13 cellular contexts compared by ENCODE assay signal in genomic region chr9:16625831-16626230, GRCh38.
DNase-seq lines count a peak whose midpoint lies in the region; ATAC-seq, FAIRE-seq and TF ChIP-seq lines count a peak whose summit lies in the region.
"Had no signal": no experiment of that assay in that cellular context is flagged by ENCODE, and none has a peak within 500 bp of the region (broad histone marks: within the 10 kb centered on the region; RNA-seq: fewer than 3 reads in every experiment).

No MANE protein-coding gene starts in this region.

- ATAC-seq in GM21723 (IDR thresholded peaks at IDR 0.05; ENCODE audit: unreplicated experiment) (no peak), body of pancreas (no peak)

- no TSS peak for BruUV-seq in endothelial cell of umbilical vein (replicated peaks; lab: Mats Ljungman, UMichigan)

- no peaks in the 10 kb centered on the region for H3K9me3 Mint-ChIP-seq in neural progenitor cell

- H3K9ac ChIP-seq in endothelial cell of umbilical vein (replicated peaks; ENCODE audit: extremely low read depth, insufficient read depth, low read length) = peak overlapping the region; percentile 62
- no peak overlapping the region for H3K9ac ChIP-seq in neural progenitor cell
- H3K9ac ChIP-seq: parathyroid adenoma had no signal

- peaks cover 9% of the 10 kb centered on the region for H3K79me2 ChIP-seq in endothelial cell of umbilical vein (ENCODE audit: control insufficient read depth, insufficient read depth, low read length)
- no peaks in the 10 kb centered on the region for H3K79me2 ChIP-seq in neural progenitor cell (ENCODE audit: low read depth)
- H3K79me2 ChIP-seq: parathyroid adenoma had no signal

- H3K27me3 ChIP-seq in endothelial cell of umbilical vein (ENCODE audit: control insufficient read depth in 2 of 2, insufficient read depth in 2 of 2, low read length in 2 of 2) (no peaks in the 10 kb centered on the region), neural progenitor cell (no peaks in the 10 kb centered on the region), body of pancreas (no peaks in the 10 kb centered on the region)

- peaks cover 15% of the 10 kb centered on the region for H3F3A ChIP-seq in neural progenitor cell (ENCODE audit: low read depth)

- intact Hi-C loops in endothelial cell of umbilical vein (cut with micrococcal nuclease) = loop anchor here (1.0 to 5.0 kb wide), 11 partner anchors 11 to 434 kb away; no protein-coding TSS in a partner anchor
- intact Hi-C loops in body of pancreas (cut with DNase I) = no loop called here

- 95 to 100% methylated on average over 1 of the region's 1 CpG for WGBS in body of pancreas, 2 donors

- peaks cover 49% of the 10 kb centered on the region for H3K4me1 Mint-ChIP-seq in neural progenitor cell

- peak overlapping the region; percentile 2 for H2AFZ ChIP-seq in endothelial cell of umbilical vein (ENCODE audit: low read depth, low read length)
- H2AFZ ChIP-seq in neural progenitor cell (replicated peaks) = peak overlapping the region; percentile 90
- H2AFZ ChIP-seq: parathyroid adenoma had no signal

- H3K36me3 ChIP-seq in endothelial cell of umbilical vein (ENCODE audit: control insufficient read depth in 2 of 2, extremely low read depth in 1 of 2, insufficient read depth in 2 of 2, low read length in 2 of 2) (no peaks in the 10 kb centered on the region), neural progenitor cell (no peaks in the 10 kb centered on the region), body of pancreas (replicated peaks in 1 of 2; ENCODE audit: insufficient read depth in 1 of 2, low read depth in 2 of 2) (no peaks in the 10 kb centered on the region)

- no peaks in the 10 kb centered on the region for H3K36me3 Mint-ChIP-seq in neural progenitor cell

- CTCF ChIA-PET in endothelial cell of umbilical vein (lab: Charles Lee) = interaction anchor here (1.0 to 1.3 kb wide), 2 partner anchors 104 to 183 kb away, joined by 3 read pairs; no protein-coding TSS in a partner anchor

- peak overlapping the region; percentile 62 for H3K4me2 ChIP-seq in endothelial cell of umbilical vein (ENCODE audit: insufficient read depth, low read length)
- peak overlapping the region; percentile 73 for H3K4me2 ChIP-seq in neural progenitor cell

- TF ChIP-seq POLR2A in endothelial cell of umbilical vein (IDR thresholded peaks at IDR 0.05; ENCODE audit: low read depth, low read length) = no peak
- no peak for TF ChIP-seq POLR2A in body of pancreas (IDR thresholded peaks at IDR 0.05)

- H3K4me1 ChIP-seq in endothelial cell of umbilical vein (ENCODE audit: control insufficient read depth, extremely low read depth, insufficient read depth, low read length) (peaks cover 50% of the 10 kb centered on the region), neural progenitor cell (peaks cover 56% of the 10 kb centered on the region), body of pancreas (no peaks in the 10 kb centered on the region)

- DNase-seq in DMS 273 (lab: John Stamatoyannopoulos, UW; ENCODE audit: unreplicated experiment) (peak; percentile 73), NCI-H446 (lab: John Stamatoyannopoulos, UW) (peak; percentile 43 to 72), endothelial cell of umbilical vein (ENCODE audit: low read depth, low spot score) (peak; percentile 65), neural progenitor cell (ENCODE audit: low spot score) (no peak), body of pancreas (no peak)
- DNase-seq in activated naive CD4-positive, alpha-beta T cell (lab: John Stamatoyannopoulos, UW) = no peak
- no peak for DNase-seq in stimulated activated naive CD4-positive, alpha-beta T cell treated with Interleukin-2 at 50 U/mL for 16 hours (lab: John Stamatoyannopoulos, UW)
- DNase-seq: activated CD4-positive, alpha-beta T cell treated with anti-CD3 and anti-CD28 coated beads for 48 hours; activated effector memory CD4-positive, alpha-beta T cell treated with anti-CD3 and anti-CD28 coated beads, Interleukin-2, amount 50 U/mL, for 16 hours had no signal

- FAIRE-seq in endothelial cell of umbilical vein (lab: Jason Lieb, UNC) = no peak
- FAIRE-seq: islet of Langerhans had no signal

- dilution Hi-C loops in endothelial cell of umbilical vein (cut with MboI; ENCODE audit: extremely low pct_ligation_motif_present, low sequenced_read_pairs) = no loop called here

- H4K20me1 ChIP-seq in endothelial cell of umbilical vein (replicated peaks; ENCODE audit: control insufficient read depth, extremely low read depth, insufficient read depth, low read length) = no peaks in the 10 kb centered on the region
- H4K20me1 ChIP-seq in neural progenitor cell (ENCODE audit: low read depth) = no peaks in the 10 kb centered on the region

- peaks cover 2% of the 10 kb centered on the region for H3K27me3 Mint-ChIP-seq in neural progenitor cell (ENCODE audit: insufficient read depth, low read depth)

- no peak overlapping the region for H3K4me3 Mint-ChIP-seq in neural progenitor cell

- peak overlapping the region in 1 of 3 experiments; percentile 49 for H3K4me3 ChIP-seq in endothelial cell of umbilical vein (replicated peaks in 1 of 3; ENCODE audit: insufficient read depth in 1 of 3, low read depth in 1 of 3, low read length in 3 of 3)
- H3K4me3 ChIP-seq in neural progenitor cell = no peak overlapping the region
- no peak overlapping the region for H3K4me3 ChIP-seq in body of pancreas

- H3K27ac ChIP-seq in endothelial cell of umbilical vein (ENCODE audit: insufficient read depth, low read depth, low read length) (peak overlapping the region; percentile 87), neural progenitor cell (no peak overlapping the region), body of pancreas (no peak overlapping the region)
- H3K27ac ChIP-seq: C4-2B, parathyroid adenoma had no signal

- no peaks in the 10 kb centered on the region for H3K9me1 ChIP-seq in endothelial cell of umbilical vein (replicated peaks; ENCODE audit: control insufficient read depth, extremely low read depth, insufficient read depth, low read length)

- no peak overlapping the region for H3K27ac Mint-ChIP-seq in neural progenitor cell

- TF ChIP-seq CTCF in endothelial cell of umbilical vein (IDR thresholded peaks at IDR 0.05; ENCODE audit: extremely low read depth in 1 of 2, insufficient read depth in 1 of 2, low read depth in 1 of 2, low read length in 2 of 2) = no peak
- no peak for TF ChIP-seq CTCF in neural progenitor cell (IDR thresholded peaks at IDR 0.05)
- no peak for TF ChIP-seq CTCF in body of pancreas (IDR thresholded peaks at IDR 0.05)

- POLR2A ChIA-PET in endothelial cell of umbilical vein (lab: Charles Lee) = interaction anchor here (0.6 kb wide), 1 partner anchor 10 kb away, joined by 3 read pairs; no protein-coding TSS in a partner anchor

- H3K9me3 ChIP-seq in endothelial cell of umbilical vein (replicated peaks; ENCODE audit: control insufficient read depth, insufficient read depth, low read length) (no peaks in the 10 kb centered on the region), neural progenitor cell (ENCODE audit: low read depth) (no peaks in the 10 kb centered on the region), body of pancreas (no peaks in the 10 kb centered on the region)

TF ChIP-seq in endothelial cell of umbilical vein, 7 proteins besides CTCF, POLR2A, EP300 and RAD21:
- TF ChIP-seq GATA2 (IDR thresholded peaks at IDR 0.05; ENCODE audit: insufficient read depth, insufficient read length, low read depth, low read length) (no peak), EZH2 (IDR thresholded peaks at IDR 0.05; ENCODE audit: borderline replicate concordance, low read depth, low read length, severe bottlenecking) (no peak), JUN (IDR thresholded peaks at IDR 0.05; ENCODE audit: borderline replicate concordance, insufficient read depth, insufficient read length, low read depth) (peak; percentile 42)

Comparison
In these comparisons a context has a peak if more than half of its experiments do, and no peak if none do; other contexts are left out.
1. DNase-seq: peak in DMS 273 (single experiment), NCI-H446 (2 of 2) and endothelial cell of umbilical vein (single experiment); none in neural progenitor cell (single experiment), activated naive CD4-positive, alpha-beta T cell (0 of 4), body of pancreas (0 of 4) and stimulated activated naive CD4-positive, alpha-beta T cell treated with Interleukin-2 at 50 U/mL for 16 hours (single experiment).